In genomic region chr17:82592751-82593589, GRCh38 we compare ENCODE assay signal across 8 cellular contexts. TPM values are rescaled to one million over a fixed set of nuclear protein-coding genes. Genes with fewer than 3 reads are reported as not detected.
A peak's percentile ranks its signal among the peaks of the same experiment; 100 is the strongest.
DNase-seq lines count a peak whose midpoint lies in the region; ATAC-seq, FAIRE-seq and TF ChIP-seq lines count a peak whose summit lies in the region.

No MANE protein-coding gene starts in this region.

- H2AFZ ChIP-seq in K562 (ENCODE audit: low read depth, low read length): no peak overlapping the region

- FAIRE-seq in K562 (lab: Jason Lieb, UNC): peak; percentile 11

- DNase-seq in D341Med (ENCODE audit: low spot score) (peak; percentile 75), NB4 (ENCODE audit: low read depth) (peak; percentile 86), T1000 (lab: John Stamatoyannopoulos, UW) (peak; percentile 81), K562 (ENCODE audit: extremely low read depth in 1 of 4, low spot score in 3 of 4) (peak in 1 of 4 experiments; percentile 30), iPS DF 19.7 (ENCODE audit: low read depth, low spot score) (peak; percentile 48), sciatic nerve (ENCODE audit: low spot score) (peak; percentile 78)

- peaks cover 0 to 33% of the 10 kb centered on the region in 2 experiments; a peak in 2 of 5 replicates for H3K4me1 ChIP-seq in K562 (replicated peaks in 1 of 2; ENCODE audit: control insufficient read depth in 2 of 2, insufficient read depth in 2 of 2, low read length in 2 of 2)

- no TSS peak for BruUV-seq in K562 (replicated peaks; lab: Mats Ljungman, UMichigan)

- CTCF ChIA-PET in K562 (lab: Yijun Ruan, JAX; ENCODE audit: low intra/inter-chr PET ratio): no interaction called here

- TF ChIP-seq EP300 in K562 (IDR thresholded peaks at IDR 0.05; ENCODE audit: low read length): no peak

- peaks cover 6% of the 10 kb centered on the region for H3K9me1 ChIP-seq in K562 (ENCODE audit: control insufficient read depth, insufficient read depth, low read length)

- in situ Hi-C loops in K562 (cut with MboI): no loop called here

- peak overlapping the region; percentile 54; the same call in 1 of the 3 replicates for H3K27ac ChIP-seq in K562 (ENCODE audit: extremely low read depth, low read depth, low read length)

- TF ChIP-seq RAD21 in K562 (CRISPR knock-in tag; conservative IDR thresholded peaks at IDR 0.05 in 1 of 2, IDR thresholded peaks at IDR 0.05 in 1 of 2): no peak

- H4K20me1 ChIP-seq in K562 (replicated peaks; ENCODE audit: control insufficient read depth, insufficient read depth, low read length): no peaks in the 10 kb centered on the region

- H3K9ac ChIP-seq in K562 (ENCODE audit: insufficient read depth in 1 of 2, low read depth in 2 of 2, low read length in 2 of 2): peak overlapping the region in 1 of 2 experiments; percentile 84; a peak in 2 of 4 replicates

- no peak overlapping the region; the same call in 1 of the 2 replicates for H3K4me2 ChIP-seq in K562 (ENCODE audit: insufficient read depth, low read length)

- 58% methylated on average over 21 of the region's 30 CpGs for whole genome bisulfite sequencing in K562 (ENCODE audit: insufficient coverage, low coverage, missing lambda C conversion rate)

- POLR2A ChIA-PET in K562 (lab: Yijun Ruan, JAX): no interaction called here

- H3K4me3 ChIP-seq in NB4 (ENCODE audit: low read depth, low read length): peak overlapping the region; percentile 49
- H3K4me3 ChIP-seq in K562: no peak overlapping the region

- TF ChIP-seq POLR2A in NB4 (IDR thresholded peaks at IDR 0.05; ENCODE audit: extremely low read depth, insufficient read length) (no peak), K562 (conservative IDR thresholded peaks at IDR 0.05) (no peak)

- ATAC-seq in K562 (no peak; the same call in 2 of the 3 replicates), sciatic nerve (peak; percentile 71), HG03135 (IDR thresholded peaks at IDR 0.05; ENCODE audit: unreplicated experiment) (no peak), HG03045 (IDR thresholded peaks at IDR 0.05; ENCODE audit: unreplicated experiment) (no peak)

- H3K9me3 ChIP-seq in K562 (replicated peaks; ENCODE audit: control insufficient read depth, insufficient read depth, low read depth, low read length): no peaks in the 10 kb centered on the region

- intact Hi-C loops in K562 (cut with micrococcal nuclease): no loop called here
- intact Hi-C loops in sciatic nerve (cut with DNase I): no loop called here

- peaks cover 20% of the 10 kb centered on the region for H3K79me2 ChIP-seq in K562 (ENCODE audit: control insufficient read depth, insufficient read depth, low read length)

- H3K36me3 ChIP-seq in K562 (ENCODE audit: control insufficient read depth, insufficient read depth, low read length): peaks cover 84% of the 10 kb centered on the region

- TF ChIP-seq CTCF in NB4 (IDR thresholded peaks at IDR 0.05; ENCODE audit: low read depth, low read length) (no peak), K562 (IDR thresholded peaks at IDR 0.05 in 2 of 3, conservative IDR thresholded peaks at IDR 0.05 in 1 of 3; ENCODE audit: insufficient read depth in 2 of 3, low read depth in 1 of 3, low read length in 3 of 3) (no peak)

- H3K27me3 ChIP-seq in K562 (ENCODE audit: control insufficient read depth in 2 of 2, insufficient read depth in 2 of 2, low read length in 2 of 2): no peaks in the 10 kb centered on the region

TF ChIP-seq in K562, 482 proteins besides CTCF, POLR2A, EP300 and RAD21:
- peak; percentile 57 for TF ChIP-seq KDM5B (IDR thresholded peaks at IDR 0.05; ENCODE audit: insufficient replicate concordance, low read depth, low read length)
- TF ChIP-seq MYNN (IDR thresholded peaks at IDR 0.05): peak; percentile 100
- peak; percentile 91 for TF ChIP-seq MYNN (CRISPR knock-in tag; IDR thresholded peaks at IDR 0.05)
- TF ChIP-seq HNRNPUL1 (IDR thresholded peaks at IDR 0.05; ENCODE audit: low read length): no peak

RNA-seq across cellular contexts. Expression of gene WDR45B, which starts 55.3 kb away (rescaled TPM):
- 83.1 and 109 TPM in 2 replicates for total RNA-seq in K562 (2011; cell fraction: chromatin; rRNA removed; ENCODE audit: low replicate concordance)
- 50.1 and 60.7 TPM in 2 replicates for total RNA-seq in K562 (2011; cell fraction: nucleolus; rRNA removed)
- 83.7 and 86.3 TPM in 2 replicates for total RNA-seq in K562 (2011; cell fraction: nucleoplasm; rRNA removed)
- total RNA-seq in K562 (2014; rRNA removed): 30.6 and 36.8 TPM in 2 replicates
- 27.9 and 30.0 TPM in 2 replicates for total RNA-seq in K562 (2014; rRNA removed; fragmentation: Illumina TruSeq; extraction: Trizol)
- total RNA-seq in K562 (2015; rRNA removed; fragmentation: Illumina TruSeq; extraction: Trizol): 35.2 and 35.9 TPM in 2 replicates
- 35.8 and 38.3 TPM in 2 replicates for total RNA-seq in K562 (2021)
- polyA plus RNA-seq in K562 (2011; rRNA removed): 74.4 and 75.8 TPM in 2 replicates
- 58.3 and 60.5 TPM in 2 replicates for polyA plus RNA-seq in K562 (2011; cell fraction: cytosol; rRNA removed)
- polyA plus RNA-seq in K562 (2011; cell fraction: nucleus; rRNA removed): 106 and 133 TPM in 2 replicates
- polyA plus RNA-seq in K562 (2012): 38.1 and 40.3 TPM in 2 replicates
- polyA plus RNA-seq in K562 (2014; fragmentation: Illumina TruSeq; extraction: Trizol): 39.2 and 40.0 TPM in 2 replicates
- polyA plus RNA-seq in K562 (2014; fragmentation: Nextera tagmentation; extraction: Ambion mirVana): 1 to 10 TPM in 1 of 2 experiments, under 1 TPM in 1; 0.72 to 1.9 TPM
- polyA plus RNA-seq in K562 (2014; rRNA removed): 43.1 and 46.1 TPM in 2 replicates
- 37.0 and 42.6 TPM in 2 replicates for polyA minus RNA-seq in K562 (2011; rRNA and poly(A)+ RNA removed)
- polyA minus RNA-seq in K562 (2011; cell fraction: cytosol; rRNA and poly(A)+ RNA removed): 28.9 and 36.0 TPM in 2 replicates
- polyA minus RNA-seq in K562 (2011; cell fraction: nucleus; rRNA and poly(A)+ RNA removed): 29.6 and 30.9 TPM in 2 replicates
- total RNA-seq in sciatic nerve: 67.1 TPM
